Comparison of ENCODE assay signal across 8 cellular contexts in the genomic region with DNA sequence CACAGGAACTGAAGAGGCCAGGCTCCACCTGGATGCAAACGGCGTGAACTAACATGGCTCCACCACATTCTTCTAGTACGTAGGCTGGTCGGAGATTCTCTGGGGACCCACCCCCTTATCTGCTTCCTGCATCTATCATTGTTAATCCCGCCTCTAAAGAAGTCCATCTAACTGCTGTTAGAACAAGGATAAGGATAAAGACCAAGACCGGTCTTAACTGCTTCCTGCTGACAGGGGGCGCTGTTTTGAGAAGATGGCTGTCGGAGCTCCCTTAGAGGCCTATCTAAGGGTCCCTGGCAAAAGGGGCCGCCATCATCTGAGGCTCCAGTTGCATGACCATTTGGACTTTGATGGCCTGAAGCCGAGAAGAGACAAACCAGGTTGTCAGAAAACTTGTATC. TPM values are rescaled to one million over a fixed set of nuclear protein-coding genes. Genes with fewer than 3 reads are reported as not detected.
DNase-seq lines count a peak whose midpoint lies in the region; ATAC-seq and TF ChIP-seq lines count a peak whose summit lies in the region.

No MANE protein-coding gene starts in this region.

- DNase-seq in GM12865 (ENCODE audit: low read depth) (peak; percentile 50), RWPE2 (ENCODE audit: low spot score) (no peak), adipocyte (ENCODE audit: low read depth) (peak; percentile 14), left kidney (ENCODE audit: low read depth, low spot score) (peak; percentile 22), thyroid gland (peak in 1 of 2 donors; percentile 14), SKM-1 (lab: John Stamatoyannopoulos, UW; ENCODE audit: unreplicated experiment) (no peak)

- no peak overlapping the region for H3K9ac ChIP-seq in adipocyte (ENCODE audit: low read length)

- H3K9me3 ChIP-seq in RWPE2 (ENCODE audit: severe bottlenecking) = no peaks in the 10 kb centered on the region
- H3K9me3 ChIP-seq in adipocyte (ENCODE audit: control insufficient read depth, low read length) = peaks cover 4% of the 10 kb centered on the region
- H3K9me3 ChIP-seq in thyroid gland = no peaks in the 10 kb centered on the region

- no peak overlapping the region for H3K4me3 ChIP-seq in GM12865 (ENCODE audit: low read depth, low read length)
- H3K4me3 ChIP-seq in RWPE2 (ENCODE audit: severe bottlenecking) = no peak overlapping the region
- H3K4me3 ChIP-seq in adipocyte (ENCODE audit: low read length) = no peak overlapping the region
- no peak overlapping the region for H3K4me3 ChIP-seq in thyroid gland (replicated peaks in 1 of 3)

- peaks cover 3% of the 10 kb centered on the region for H3K4me1 ChIP-seq in RWPE2 (ENCODE audit: insufficient read depth, poor library complexity, severe bottlenecking)
- H3K4me1 ChIP-seq in adipocyte (ENCODE audit: control insufficient read depth, insufficient read depth, low read length) = no peaks in the 10 kb centered on the region
- no peaks in the 10 kb centered on the region for H3K4me1 ChIP-seq in thyroid gland

- WGBS in thyroid gland, 2 donors = 38 to 47% methylated on average over 10 of the region's 10 CpGs

- ATAC-seq in RWPE2 (ENCODE audit: low read depth) (no peak), GM18873 (IDR thresholded peaks at IDR 0.05; ENCODE audit: low FRiP score, unreplicated experiment) (no peak), HG03039 (IDR thresholded peaks at IDR 0.05; ENCODE audit: unreplicated experiment) (no peak)

- H3K27ac ChIP-seq in RWPE2 (ENCODE audit: poor library complexity, severe bottlenecking) (no peak overlapping the region), thyroid gland (no peak overlapping the region)

- H3K27me3 ChIP-seq in RWPE2 (ENCODE audit: insufficient read depth, poor library complexity, severe bottlenecking) = no peaks in the 10 kb centered on the region
- no peaks in the 10 kb centered on the region for H3K27me3 ChIP-seq in adipocyte (replicated peaks; ENCODE audit: control insufficient read depth, insufficient read depth, low read length)
- no peaks in the 10 kb centered on the region for H3K27me3 ChIP-seq in thyroid gland

- TF ChIP-seq POLR2A in thyroid gland (IDR thresholded peaks at IDR 0.05) = no peak

- intact Hi-C loops in thyroid gland (cut with DNase I) = no loop called here

- TF ChIP-seq CTCF in GM12865 (IDR thresholded peaks at IDR 0.05; ENCODE audit: insufficient read depth, low read depth, low read length, missing control alignments) = peak; percentile 56
- TF ChIP-seq CTCF in RWPE2 (IDR thresholded peaks at IDR 0.05; ENCODE audit: poor library complexity, severe bottlenecking) = peak; percentile 33
- peak in 4 of 6 experiments; percentile 4 to 42 (median 30) for TF ChIP-seq CTCF in thyroid gland (IDR thresholded peaks at IDR 0.05)

- H3K36me3 ChIP-seq in RWPE2 (ENCODE audit: low read depth) = no peaks in the 10 kb centered on the region
- no peaks in the 10 kb centered on the region for H3K36me3 ChIP-seq in adipocyte (ENCODE audit: control insufficient read depth, insufficient read depth, low read length, severe bottlenecking)
- no peaks in the 10 kb centered on the region for H3K36me3 ChIP-seq in thyroid gland

RNA-seq across cellular contexts. Expression of a gene that starts 25.8 kb away (rescaled TPM):
- 10 to 100 TPM; 17.9 to 39.9 (median 30.8) TPM for total RNA-seq in thyroid gland

RNA-seq across cellular contexts. Expression of a gene that starts 35.5 kb away (rescaled TPM):
- 10 to 100 TPM; 11.7 to 32.2 (median 24.8) TPM for total RNA-seq in thyroid gland

RNA-seq across cellular contexts. Expression of a gene that starts 38.7 kb away (rescaled TPM):
- 10 to 100 TPM; 62.4 to 73.3 (median 66.3) TPM for total RNA-seq in thyroid gland

RNA-seq across cellular contexts. Expression of a gene that starts 38.9 kb away (rescaled TPM):
- total RNA-seq in thyroid gland = 100 to 1,000 TPM in 2 of 4 donors, 10 to 100 TPM in 2; 47.6 to 125 (median 82.2) TPM

RNA-seq across cellular contexts. Expression of a gene that starts 41.8 kb away (rescaled TPM):
- total RNA-seq in thyroid gland = not detected

Comparison
In these comparisons a context has a peak if more than half of its experiments do, and no peak if none do; other contexts are left out.
1. DNase-seq: peak in GM12865 (single experiment), adipocyte (single experiment) and left kidney (single experiment); none in RWPE2 (single experiment) and SKM-1 (single experiment).
2. Peak in every context shown above with its lines, with median percentiles within 50 percentile points of each other: CTCF ChIP-seq.